Comparison of ENCODE assay signal across 13 cellular contexts in genomic region chr6:26118999-26119398, GRCh38. TPM values are rescaled to one million over a fixed set of nuclear protein-coding genes. Genes with fewer than 3 reads are reported as not detected.
A peak's percentile ranks its signal among the peaks of the same experiment; 100 is the strongest.
DNase-seq lines count a peak whose midpoint lies in the region; ATAC-seq, FAIRE-seq and TF ChIP-seq lines count a peak whose summit lies in the region.
"Had no signal": no experiment of that assay in that cellular context is flagged by ENCODE, and none has a peak within 500 bp of the region (broad histone marks: within the 10 kb centered on the region; RNA-seq: fewer than 3 reads in every experiment).

No MANE protein-coding gene starts in this region.

- 29% methylated on average over 7 of the region's 7 CpGs for WGBS in right lobe of liver (ENCODE audit: insufficient coverage, low coverage, low lambda C conversion rate, missing lambda C conversion rate)
- 85 to 90% (median 86%) methylated on average over 7 of the region's 7 CpGs for WGBS in adrenal gland, 4 donors

- no peaks in the 10 kb centered on the region for H3K79me2 ChIP-seq in astrocyte (ENCODE audit: insufficient read depth, low read length)

- TF ChIP-seq POLR2A in right lobe of liver (IDR thresholded peaks at IDR 0.05) (peak; percentile 32), adrenal gland (IDR thresholded peaks at IDR 0.05) (no peak)

- intact Hi-C loops in right lobe of liver (cut with DNase I) (no loop called here), adrenal gland (cut with DNase I) (no loop called here)

- H3K4me3 Mint-ChIP-seq in astrocyte (ENCODE audit: unreplicated experiment): no peak overlapping the region

- peaks cover 2% of the 10 kb centered on the region for H3K9me3 Mint-ChIP-seq in astrocyte (ENCODE audit: unreplicated experiment)

- no peaks in the 10 kb centered on the region for H3K36me3 ChIP-seq in astrocyte (ENCODE audit: insufficient read depth, low read length)
- no peaks in the 10 kb centered on the region for H3K36me3 ChIP-seq in right lobe of liver
- no peaks in the 10 kb centered on the region for H3K36me3 ChIP-seq in adrenal gland (replicated peaks in 1 of 2)
- H3K36me3 ChIP-seq: cardiac muscle cell, ovary, thoracic aorta had no signal

- no peak for FAIRE-seq in astrocyte (lab: Jason Lieb, UNC)

- H3K27me3 Mint-ChIP-seq in astrocyte (ENCODE audit: low read depth, unreplicated experiment): no peaks in the 10 kb centered on the region

- TF ChIP-seq CTCF in astrocyte (IDR thresholded peaks at IDR 0.05; ENCODE audit: insufficient read depth, low read depth, low read length): no peak
- no peak for TF ChIP-seq CTCF in right lobe of liver (IDR thresholded peaks at IDR 0.05)
- no peak for TF ChIP-seq CTCF in GM20000 (IDR thresholded peaks at IDR 0.05; ENCODE audit: extremely low read depth, missing control alignments)
- no peak for TF ChIP-seq CTCF in adrenal gland (IDR thresholded peaks at IDR 0.05)

- H3K4me1 Mint-ChIP-seq in astrocyte (ENCODE audit: low read depth, unreplicated experiment): peaks cover 10% of the 10 kb centered on the region

- no peaks in the 10 kb centered on the region for H4K20me1 ChIP-seq in astrocyte (ENCODE audit: insufficient read depth, low read length)

- no peak overlapping the region for H2AFZ ChIP-seq in astrocyte (ENCODE audit: low read depth, low read length)

- no peak overlapping the region for H3K27ac Mint-ChIP-seq in astrocyte (ENCODE audit: unreplicated experiment)

- H3K36me3 Mint-ChIP-seq in astrocyte (ENCODE audit: low read depth, unreplicated experiment): peaks cover 4% of the 10 kb centered on the region

- DNase-seq in DMS53 treated with DMSO at 0.1 percent for 48 hours (lab: John Stamatoyannopoulos, UW; ENCODE audit: unreplicated experiment) (peak; percentile 84), NCI-H2029 treated with DMSO at 0.1 percent for 48 hours (lab: John Stamatoyannopoulos, UW) (peak; percentile 79), astrocyte (ENCODE audit: low read depth) (peak; percentile 94), right lobe of liver (no peak), GM20000 (ENCODE audit: low spot score) (no peak), T-helper 1 cell (no peak), adrenal gland (no peak), AG08395 (ENCODE audit: low spot score) (no peak)
- DNase-seq: left ventricle myocardium superior, ovary, T-helper 9 cell had no signal

- H3K4me1 ChIP-seq in astrocyte (ENCODE audit: insufficient read depth, low read length) (peaks cover 6% of the 10 kb centered on the region), right lobe of liver (peaks cover 0 to 17% (median 5%) of the 10 kb centered on the region in 4 donors), adrenal gland (replicated peaks in 1 of 2) (peaks cover 0 to 6% of the 10 kb centered on the region in 2 donors)

- H3K27me3 ChIP-seq in astrocyte (ENCODE audit: insufficient read depth, low read length) (no peaks in the 10 kb centered on the region), right lobe of liver (no peaks in the 10 kb centered on the region), adrenal gland (no peaks in the 10 kb centered on the region)
- H3K27me3 ChIP-seq: cardiac muscle cell, ovary had no signal

- H3K9ac ChIP-seq in astrocyte (ENCODE audit: low read length): no peak overlapping the region

- H3K4me3 ChIP-seq in astrocyte (ENCODE audit: insufficient read depth, low read depth, low read length) (no peak overlapping the region), right lobe of liver (no peak overlapping the region), adrenal gland (no peak overlapping the region)
- H3K4me3 ChIP-seq: cardiac muscle cell, ovary, thoracic aorta had no signal

- H3K27ac ChIP-seq in astrocyte (ENCODE audit: low read depth, low read length) (peak overlapping the region; percentile 8), right lobe of liver (peak overlapping the region in 2 of 3 donors; percentile 16 to 48), adrenal gland (no peak overlapping the region)
- H3K27ac ChIP-seq: cardiac muscle cell, ovary, thoracic aorta had no signal

- H3K4me2 ChIP-seq in astrocyte (ENCODE audit: low read length): peak overlapping the region; percentile 45

- peak in 1 of 4 donors; percentile 3 for ATAC-seq in right lobe of liver
- ATAC-seq: left ventricle myocardium superior had no signal

- H3K9me3 ChIP-seq in astrocyte (ENCODE audit: insufficient read depth, low read depth, low read length) (no peaks in the 10 kb centered on the region), right lobe of liver (no peaks in the 10 kb centered on the region), adrenal gland (replicated peaks in 1 of 3) (no peaks in the 10 kb centered on the region)
- H3K9me3 ChIP-seq: ovary, thoracic aorta had no signal

RNA-seq across cellular contexts. Expression of gene HFE, which starts 31.8 kb away (rescaled TPM):
- total RNA-seq in astrocyte (5.7 and 7.7 TPM in 2 replicates), right lobe of liver (10 to 100 TPM in 5 of 6 experiments, 1 to 10 TPM in 1; 8.9 to 20.7 (median 15.8) TPM), adrenal gland (10 to 100 TPM; 12.9 to 32.1 (median 23.6) TPM)
- polyA plus RNA-seq in adrenal gland: 10 to 100 TPM in 1 of 3 donors, 1 to 10 TPM in 2; 6.2 to 15.9 (median 6.4) TPM

Comparison
In these comparisons a context has a peak if more than half of its experiments do, and no peak if none do; other contexts are left out.
1. DNase-seq: peak in DMS53 treated with DMSO at 0.1 percent for 48 hours (single experiment), NCI-H2029 treated with DMSO at 0.1 percent for 48 hours (single experiment) and astrocyte (single experiment); none in right lobe of liver (0 of 3), GM20000 (single experiment), T-helper 1 cell (0 of 5), adrenal gland (0 of 7) and AG08395 (single experiment).
2. H3K27ac ChIP-seq: peak in astrocyte (single experiment) and right lobe of liver (2 of 3); none in adrenal gland (0 of 5).